In genomic region chr12:8018666-8019581, GRCh38 we compare ENCODE assay signal across 8 cellular contexts. TPM values are rescaled to one million over a fixed set of nuclear protein-coding genes. Genes with fewer than 3 reads are reported as not detected.
DNase-seq lines count a peak whose midpoint lies in the region; ATAC-seq lines count a peak whose summit lies in the region.

No MANE protein-coding gene starts in this region.

- H3K27me3 Mint-ChIP-seq in IgD-negative memory B cell: peaks cover 32% of the 10 kb centered on the region
- peaks cover 24 to 29% of the 10 kb centered on the region in 2 donors for H3K27me3 Mint-ChIP-seq in stimulated activated naive B cell treated with anti-CD40 and anti-IgM and Interleukin-4, amounts not matched to agents 10 μg/mL and 1 μg/mL and 100 μg/mL, for 72 hours

- H3K9me3 ChIP-seq in BLaER1 treated with 17β-estradiol and CSF1 and Interleukin-3, amounts not matched to agents 10 nM and 100 nM (replicated peaks in 1 of 11): no peaks in the 10 kb centered on the region
- H3K9me3 ChIP-seq in iPS DF 6.9 (ENCODE audit: control insufficient read depth, insufficient read depth, low read length): no peaks in the 10 kb centered on the region

- H3K27ac ChIP-seq in BLaER1 treated with 17β-estradiol and CSF1 and Interleukin-3, amounts not matched to agents 10 nM and 100 nM: no peak overlapping the region
- H3K27ac ChIP-seq in iPS DF 6.9 (ENCODE audit: low read length): no peak overlapping the region

- no CpG with 5 or more reads among the region's 58 CpGs for WGBS in iPS DF 6.9 (ENCODE audit: insufficient coverage, insufficient read length)

- DNase-seq in activated naive CD4-positive, alpha-beta T cell treated with anti-CD3 and anti-CD28 coated beads, Interleukin-2, amount 50 U/mL, for 72 hours (ENCODE audit: low spot score in 2 of 2): peak in 1 of 2 donors; percentile 30
- no peak for DNase-seq in iPS DF 6.9 (ENCODE audit: low read depth, low spot score)
- peak; percentile 17 for DNase-seq in stimulated activated naive B cell treated with anti-CD40 and anti-IgM and Interleukin-4, amounts not matched to agents 10 μg/mL and 1 μg/mL and 100 μg/mL, for 72 hours

- no peaks in the 10 kb centered on the region for H3K36me3 ChIP-seq in BLaER1 treated with 17β-estradiol and CSF1 and Interleukin-3, amounts not matched to agents 10 nM and 100 nM
- no peaks in the 10 kb centered on the region for H3K36me3 ChIP-seq in iPS DF 6.9 (ENCODE audit: control insufficient read depth, insufficient read depth, low read length)

- H3K4me3 Mint-ChIP-seq in IgD-negative memory B cell: peak overlapping the region; percentile 25 to 84 (median 72)
- H3K4me3 Mint-ChIP-seq in stimulated activated naive B cell treated with anti-CD40 and anti-IgM and Interleukin-4, amounts not matched to agents 10 μg/mL and 1 μg/mL and 100 μg/mL, for 72 hours: peak overlapping the region; percentile 57 to 78

- no peaks in the 10 kb centered on the region for H4K20me1 ChIP-seq in BLaER1 treated with 17β-estradiol and CSF1 and Interleukin-3, amounts not matched to agents 10 nM and 100 nM

- peak overlapping the region; percentile 50 to 70 (median 60) for H3K4me3 ChIP-seq in BLaER1 treated with 17β-estradiol and CSF1 and Interleukin-3, amounts not matched to agents 10 nM and 100 nM
- peak overlapping the region; percentile 42; the same call in 1 of the 2 replicates for H3K4me3 ChIP-seq in iPS DF 6.9 (ENCODE audit: low read length)

- H3K36me3 Mint-ChIP-seq in IgD-negative memory B cell: peaks cover 5% of the 10 kb centered on the region
- no peaks in the 10 kb centered on the region for H3K36me3 Mint-ChIP-seq in activated naive CD4-positive, alpha-beta T cell treated with anti-CD3 and anti-CD28 coated beads, Interleukin-2, amount 50 U/mL, for 72 hours
- H3K36me3 Mint-ChIP-seq in stimulated activated naive B cell treated with anti-CD40 and anti-IgM and Interleukin-4, amounts not matched to agents 10 μg/mL and 1 μg/mL and 100 μg/mL, for 72 hours: no peaks in the 10 kb centered on the region

- peaks cover 4 to 8% (median 5%) of the 10 kb centered on the region in 3 donors for H3K4me1 Mint-ChIP-seq in IgD-negative memory B cell
- H3K4me1 Mint-ChIP-seq in stimulated activated naive B cell treated with anti-CD40 and anti-IgM and Interleukin-4, amounts not matched to agents 10 μg/mL and 1 μg/mL and 100 μg/mL, for 72 hours: peaks cover 2 to 8% of the 10 kb centered on the region in 2 donors

- peak overlapping the region; percentile 75 to 99 (median 91) for H3K4me2 ChIP-seq in BLaER1 treated with 17β-estradiol and CSF1 and Interleukin-3, amounts not matched to agents 10 nM and 100 nM

- no peaks in the 10 kb centered on the region for H3K9me3 Mint-ChIP-seq in IgD-negative memory B cell
- no peaks in the 10 kb centered on the region for H3K9me3 Mint-ChIP-seq in activated naive CD4-positive, alpha-beta T cell treated with anti-CD3 and anti-CD28 coated beads, Interleukin-2, amount 50 U/mL, for 72 hours
- H3K9me3 Mint-ChIP-seq in stimulated activated naive B cell treated with anti-CD40 and anti-IgM and Interleukin-4, amounts not matched to agents 10 μg/mL and 1 μg/mL and 100 μg/mL, for 72 hours: no peaks in the 10 kb centered on the region

- H3K9ac ChIP-seq in BLaER1 treated with 17β-estradiol and CSF1 and Interleukin-3, amounts not matched to agents 10 nM and 100 nM: peak overlapping the region; percentile 7 to 68 (median 47); a peak in 16 of 22 replicates

- H3K27me3 ChIP-seq in BLaER1 treated with 17β-estradiol and CSF1 and Interleukin-3, amounts not matched to agents 10 nM and 100 nM: peaks cover 33 to 53% (median 46%) of the 10 kb centered on the region in 11 experiments
- no peaks in the 10 kb centered on the region for H3K27me3 ChIP-seq in iPS DF 6.9 (ENCODE audit: control insufficient read depth, insufficient read depth, low read length)

- H3K27ac Mint-ChIP-seq in IgD-negative memory B cell: no peak overlapping the region
- no peak overlapping the region for H3K27ac Mint-ChIP-seq in activated naive CD4-positive, alpha-beta T cell treated with anti-CD3 and anti-CD28 coated beads, Interleukin-2, amount 50 U/mL, for 72 hours
- H3K27ac Mint-ChIP-seq in stimulated activated naive B cell treated with anti-CD40 and anti-IgM and Interleukin-4, amounts not matched to agents 10 μg/mL and 1 μg/mL and 100 μg/mL, for 72 hours: peak overlapping the region; percentile 31

- peak; percentile 67 to 74 for ATAC-seq in activated naive CD4-positive, alpha-beta T cell treated with anti-CD3 and anti-CD28 coated beads, Interleukin-2, amount 50 U/mL, for 72 hours
- ATAC-seq in stimulated activated naive B cell treated with anti-CD40 and anti-IgM and Interleukin-4, amounts not matched to agents 10 μg/mL and 1 μg/mL and 100 μg/mL, for 72 hours (replicated peaks): peak; percentile 73 to 75
- ATAC-seq in GM18520 (IDR thresholded peaks at IDR 0.05; ENCODE audit: unreplicated experiment) (no peak), HG02973 (IDR thresholded peaks at IDR 0.05; ENCODE audit: unreplicated experiment) (no peak), HG03565 (IDR thresholded peaks at IDR 0.05; ENCODE audit: unreplicated experiment) (no peak)

- peaks cover 9 to 15% (median 14%) of the 10 kb centered on the region in 10 experiments; a peak in 18 of 20 replicates for H3K4me1 ChIP-seq in BLaER1 treated with 17β-estradiol and CSF1 and Interleukin-3, amounts not matched to agents 10 nM and 100 nM
- no peaks in the 10 kb centered on the region for H3K4me1 ChIP-seq in iPS DF 6.9 (ENCODE audit: control insufficient read depth, insufficient read depth, low read length)

RNA-seq across cellular contexts. Expression of gene FOXJ2, which starts 13.6 kb away (rescaled TPM):
- 11.6 TPM for polyA plus RNA-seq in IgD-negative memory B cell
- total RNA-seq in activated naive CD4-positive, alpha-beta T cell treated with anti-CD3 and anti-CD28 coated beads, Interleukin-2, amount 50 U/mL, for 72 hours: 10 to 100 TPM; 14.3 to 16.9 TPM

RNA-seq across cellular contexts. Expression of gene C3AR1, which starts 47.2 kb away (rescaled TPM):
- polyA plus RNA-seq in IgD-negative memory B cell: 0.53 TPM
- 1 to 10 TPM in 1 of 2 donors, under 1 TPM in 1; 0.54 to 3.1 TPM for total RNA-seq in activated naive CD4-positive, alpha-beta T cell treated with anti-CD3 and anti-CD28 coated beads, Interleukin-2, amount 50 U/mL, for 72 hours

Comparison
In these comparisons a context has a peak if more than half of its experiments do, and no peak if none do; other contexts are left out.
1. ATAC-seq: peak in activated naive CD4-positive, alpha-beta T cell treated with anti-CD3 and anti-CD28 coated beads, Interleukin-2, amount 50 U/mL, for 72 hours (2 of 2) and stimulated activated naive B cell treated with anti-CD40 and anti-IgM and Interleukin-4, amounts not matched to agents 10 μg/mL and 1 μg/mL and 100 μg/mL, for 72 hours (2 of 2); none in GM18520 (single experiment), HG02973 (single experiment) and HG03565 (single experiment).